ENCODE assay signal across 8 cellular contexts in the genomic region with DNA sequence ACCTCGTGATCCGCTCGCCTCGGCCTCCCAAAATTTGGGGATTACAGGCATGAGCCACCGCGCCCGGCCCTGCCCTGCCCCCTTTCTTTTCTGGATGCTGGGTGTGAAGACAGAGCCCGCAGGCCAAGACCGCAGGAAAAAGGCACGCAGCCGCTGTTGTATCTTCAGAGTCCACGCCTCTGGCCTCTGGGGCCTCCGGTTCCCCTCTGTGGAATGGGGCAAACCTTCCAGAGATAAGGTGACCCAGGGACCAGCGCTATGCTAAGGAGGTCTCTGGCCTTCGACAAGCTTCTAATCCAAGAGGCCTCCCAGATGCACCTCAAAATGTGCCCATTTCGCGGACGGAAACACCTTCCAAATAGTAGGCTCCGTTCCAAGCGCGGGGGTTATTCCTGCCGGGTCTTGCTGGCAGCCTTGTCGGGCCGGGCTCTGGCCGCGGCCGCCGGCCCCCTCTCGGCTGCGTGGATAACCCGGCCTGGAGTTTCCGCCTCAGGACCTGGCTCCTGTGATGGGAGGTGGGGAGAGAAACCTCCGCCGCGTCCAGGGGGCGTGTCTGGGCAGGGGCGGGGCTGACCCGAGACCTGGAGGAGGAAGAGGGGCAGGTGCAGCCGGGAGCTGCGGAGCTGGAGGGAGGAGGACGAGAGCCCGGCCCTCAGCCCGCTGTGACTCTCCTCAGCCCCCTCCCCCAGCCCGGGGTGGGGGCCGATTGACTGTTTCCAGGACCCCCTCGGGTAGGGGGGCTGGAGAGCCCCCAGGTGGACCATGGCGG.
DNase-seq lines count a peak whose midpoint lies in the region; ATAC-seq and TF ChIP-seq lines count a peak whose summit lies in the region.

No MANE protein-coding gene starts in this region.

- no peaks in the 10 kb centered on the region for H3K4me1 Mint-ChIP-seq in nephron progenitor cell
- peaks cover 35% of the 10 kb centered on the region for H3K4me1 Mint-ChIP-seq in stimulated activated naive CD8-positive, alpha-beta T cell treated with anti-CD3 and anti-CD28 coated beads, Interleukin-15, amount 100 ng/mL, for 72 hours

- DNase-seq in D341Med (ENCODE audit: low spot score) (peak; percentile 97), Kasumi-1 (lab: John Stamatoyannopoulos, UW) (peak; percentile 67 to 69), RKO (ENCODE audit: low spot score) (peak; percentile 79), fibroblast of peridontal ligament (ENCODE audit: extremely low read depth) (peak; percentile 64), nephron progenitor cell (peak; percentile 96)
- DNase-seq in activated T-helper 9 cell treated with anti-CD3 and anti-CD28 coated beads, Interleukin-2, amount 50 U/mL, for 16 hours (ENCODE audit: low read depth) = peak; percentile 83
- DNase-seq in stimulated activated naive CD8-positive, alpha-beta T cell treated with anti-CD3 and anti-CD28 coated beads, Interleukin-15, amount 100 ng/mL, for 72 hours = peak; percentile 90 to 91

- H3K27me3 Mint-ChIP-seq in nephron progenitor cell (ENCODE audit: low read depth, poor library complexity) = peaks cover 79% of the 10 kb centered on the region
- H3K27me3 Mint-ChIP-seq in stimulated activated naive CD8-positive, alpha-beta T cell treated with anti-CD3 and anti-CD28 coated beads, Interleukin-15, amount 100 ng/mL, for 72 hours = peaks cover 44% of the 10 kb centered on the region

- no peaks in the 10 kb centered on the region for H3K9me3 Mint-ChIP-seq in nephron progenitor cell
- no peaks in the 10 kb centered on the region for H3K9me3 Mint-ChIP-seq in stimulated activated naive CD8-positive, alpha-beta T cell treated with anti-CD3 and anti-CD28 coated beads, Interleukin-15, amount 100 ng/mL, for 72 hours

- TF ChIP-seq CTCF in nephron progenitor cell (IDR thresholded peaks at IDR 0.05) = no peak

- H3K4me3 Mint-ChIP-seq in nephron progenitor cell = no peak overlapping the region
- peak overlapping the region; percentile 69 to 79 for H3K4me3 Mint-ChIP-seq in stimulated activated naive CD8-positive, alpha-beta T cell treated with anti-CD3 and anti-CD28 coated beads, Interleukin-15, amount 100 ng/mL, for 72 hours

- no peaks in the 10 kb centered on the region for H3K36me3 Mint-ChIP-seq in nephron progenitor cell (ENCODE audit: low read depth)

- no peak overlapping the region for H3K27ac Mint-ChIP-seq in nephron progenitor cell
- no peak overlapping the region for H3K27ac Mint-ChIP-seq in stimulated activated naive CD8-positive, alpha-beta T cell treated with anti-CD3 and anti-CD28 coated beads, Interleukin-15, amount 100 ng/mL, for 72 hours

- ATAC-seq in stimulated activated naive CD8-positive, alpha-beta T cell treated with anti-CD3 and anti-CD28 coated beads, Interleukin-15, amount 100 ng/mL, for 72 hours = peak; percentile 88
- ATAC-seq in HG02678 (IDR thresholded peaks at IDR 0.05; ENCODE audit: unreplicated experiment) = no peak
